In the genomic region with DNA sequence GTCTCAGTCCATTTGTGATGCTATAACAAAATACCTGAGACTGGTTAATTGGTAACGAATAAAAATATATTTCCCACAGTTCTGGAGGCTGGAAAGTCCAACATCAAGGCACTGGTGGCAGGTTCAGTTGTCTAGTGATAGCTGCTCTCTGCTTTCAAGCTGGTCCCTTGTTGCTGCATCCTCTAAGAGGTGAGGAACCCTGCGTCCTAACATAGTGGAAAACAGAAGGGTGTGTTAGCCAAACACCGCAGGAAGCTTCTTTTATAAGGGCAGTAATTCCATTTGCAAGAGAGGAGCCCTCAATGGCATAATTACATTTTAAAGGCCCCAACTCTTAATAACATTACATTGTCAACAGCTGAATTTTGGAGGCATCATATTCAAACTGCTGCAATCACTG, we compare ENCODE assay signal across 25 cellular contexts.
"Had no signal": no experiment of that assay in that cellular context is flagged by ENCODE, and none has a peak within 500 bp of the region (broad histone marks: within the 10 kb centered on the region; RNA-seq: fewer than 3 reads in every experiment).

No MANE protein-coding gene starts in this region.

- DNase-seq: effector CD8-positive, alpha-beta T cell; endodermal cell; foreskin fibroblast; gastrocnemius medialis; head of caudate nucleus; left cardiac atrium; left lung; mammary epithelial cell; naive thymus-derived CD8-positive, alpha-beta T cell; nephron progenitor cell; nucleus accumbens; stimulated activated CD4-positive, alpha-beta T cell treated with anti-CD3 and anti-CD28 coated beads, Interleukin-12 subunit alpha, Interleukin-12 subunit beta, amount 100 ng/mL, for 4 hours; stimulated activated CD4-positive, alpha-beta T cell treated with anti-CD3 and anti-CD28 coated beads, Interleukin-1b, Interleukin-23, amount 100 ng/mL, for 48 hours; stimulated activated CD4-positive, alpha-beta T cell treated with anti-CD3 and anti-CD28 coated beads, Interleukin-4, amount 100 ng/mL, for 1 hour; stimulated activated naive CD4-positive, alpha-beta T cell treated with Interleukin-2 at 50 U/mL for 16 hours; stomach; thyroid gland; trophoblast cell had no signal

- H3K4me2 ChIP-seq: smooth muscle cell had no signal

- H3K27me3 Mint-ChIP-seq: naive thymus-derived CD8-positive, alpha-beta T cell had no signal

- H3K4me1 ChIP-seq: gastrocnemius medialis, left lung, prostate gland, right atrium auricular region, stomach, thyroid gland had no signal

- H3K27ac Mint-ChIP-seq: endodermal cell; naive thymus-derived CD8-positive, alpha-beta T cell; nephron progenitor cell; stimulated activated effector memory CD8-positive, alpha-beta T cell treated with anti-CD3 and anti-CD28 coated beads, Interleukin-12 subunit alpha, Interleukin-12 subunit beta, amount 100 ng/mL, for 72 hours had no signal

- H3K4me3 ChIP-seq: gastrocnemius medialis, left lung, prostate gland, right atrium auricular region, smooth muscle cell, stomach, thyroid gland had no signal

- H3K36me3 ChIP-seq: gastrocnemius medialis, left lung, prostate gland, right atrium auricular region, stomach, thyroid gland had no signal

- H3K4me3 Mint-ChIP-seq: endodermal cell; naive thymus-derived CD8-positive, alpha-beta T cell; nephron progenitor cell; stimulated activated effector memory CD8-positive, alpha-beta T cell treated with anti-CD3 and anti-CD28 coated beads, Interleukin-12 subunit alpha, Interleukin-12 subunit beta, amount 100 ng/mL, for 72 hours had no signal

- H3K9me3 ChIP-seq: gastrocnemius medialis, left lung, prostate gland, right atrium auricular region, stomach, thyroid gland had no signal

- H3K4me1 Mint-ChIP-seq: naive thymus-derived CD8-positive, alpha-beta T cell; nephron progenitor cell; stimulated activated effector memory CD8-positive, alpha-beta T cell treated with anti-CD3 and anti-CD28 coated beads, Interleukin-12 subunit alpha, Interleukin-12 subunit beta, amount 100 ng/mL, for 72 hours had no signal

- H3K27ac ChIP-seq: epithelial cell of prostate, gastrocnemius medialis, left lung, prostate gland, right atrium auricular region, stomach, thyroid gland had no signal

- ATAC-seq: esophagus mucosa; gastrocnemius medialis; left cardiac atrium; left lung; naive thymus-derived CD8-positive, alpha-beta T cell; sciatic nerve; stimulated activated effector memory CD8-positive, alpha-beta T cell treated with anti-CD3 and anti-CD28 coated beads, Interleukin-12 subunit alpha, Interleukin-12 subunit beta, amount 100 ng/mL, for 72 hours had no signal

- H3K9me3 Mint-ChIP-seq: endodermal cell, nephron progenitor cell had no signal

- H3K27me3 ChIP-seq: gastrocnemius medialis, left lung, right atrium auricular region, stomach, thyroid gland had no signal

- H3K36me3 Mint-ChIP-seq: naive thymus-derived CD8-positive, alpha-beta T cell; stimulated activated effector memory CD8-positive, alpha-beta T cell treated with anti-CD3 and anti-CD28 coated beads, Interleukin-12 subunit alpha, Interleukin-12 subunit beta, amount 100 ng/mL, for 72 hours had no signal
